12 cellular contexts compared by ENCODE assay signal in genomic region chr7:43621729-43622448, GRCh38. TPM values are rescaled to one million over a fixed set of nuclear protein-coding genes. Genes with fewer than 3 reads are reported as not detected.
DNase-seq lines count a peak whose midpoint lies in the region; FAIRE-seq and TF ChIP-seq lines count a peak whose summit lies in the region.
"Had no signal": no experiment of that assay in that cellular context is flagged by ENCODE, and none has a peak within 500 bp of the region (broad histone marks: within the 10 kb centered on the region; RNA-seq: fewer than 3 reads in every experiment).

No MANE protein-coding gene starts in this region.

- peaks cover 59% of the 10 kb centered on the region for H3K4me1 Mint-ChIP-seq in activated naive CD4-positive, alpha-beta T cell treated with anti-CD3 and anti-CD28 coated beads for 36 hours (ENCODE audit: low read depth)
- peaks cover 47% of the 10 kb centered on the region for H3K4me1 Mint-ChIP-seq in T-helper 2 cell treated with Interferon-gamma antibody and Interleukin-4, amounts not matched to agents 5 μg/mL and 100 μg/mL, for 36 hours (ENCODE audit: low read depth)
- no peaks in the 10 kb centered on the region for H3K4me1 Mint-ChIP-seq in stimulated activated naive CD8-positive, alpha-beta T cell treated with anti-CD3 and anti-CD28 coated beads, Interleukin-15, Interleukin-2, amounts not matched to agents 100 ng/mL and 50 ng/mL, for 24 hours (ENCODE audit: low read depth)

- TF ChIP-seq RAD21 in H1 (IDR thresholded peaks at IDR 0.05 in 1 of 2, conservative IDR thresholded peaks at IDR 0.05 in 1 of 2; ENCODE audit: low read depth in 2 of 2, low read length in 2 of 2) = no peak

- TF ChIP-seq POLR2A in H1 (IDR thresholded peaks at IDR 0.05; ENCODE audit: control extremely low read depth in 1 of 2, low read depth in 2 of 2, low read length in 2 of 2) (peak in 1 of 2 experiments; percentile 22; a peak in 1 of 3 replicates), erythroblast (IDR thresholded peaks at IDR 0.05; ENCODE audit: low read length) (no peak)

- no peak overlapping the region for H3K56ac ChIP-seq in H1 (replicated peaks; ENCODE audit: insufficient read length, low read depth, low read length)

- H3K9me3 ChIP-seq in H1 (ENCODE audit: insufficient read depth in 2 of 2, low read depth in 1 of 2, low read length in 1 of 2) = no peaks in the 10 kb centered on the region

- peaks cover 0 to 4% (median 1%) of the 10 kb centered on the region in 4 experiments; a peak in 2 of 7 replicates for H3K4me1 ChIP-seq in H1 (replicated peaks in 1 of 4; ENCODE audit: control insufficient read depth in 3 of 4, insufficient read depth in 4 of 4, low read length in 3 of 4)

- no peaks in the 10 kb centered on the region for H3K9me3 Mint-ChIP-seq in activated naive CD4-positive, alpha-beta T cell treated with anti-CD3 and anti-CD28 coated beads for 36 hours
- no peaks in the 10 kb centered on the region for H3K9me3 Mint-ChIP-seq in T-helper 2 cell treated with Interferon-gamma antibody and Interleukin-4, amounts not matched to agents 5 μg/mL and 100 μg/mL, for 36 hours
- no peaks in the 10 kb centered on the region for H3K9me3 Mint-ChIP-seq in stimulated activated naive CD8-positive, alpha-beta T cell treated with anti-CD3 and anti-CD28 coated beads, Interleukin-15, Interleukin-2, amounts not matched to agents 100 ng/mL and 50 ng/mL, for 24 hours

- H2AFZ ChIP-seq in H1 (ENCODE audit: low read length) = no peak overlapping the region

- no peak for DNase-seq in activated naive CD4-positive, alpha-beta T cell treated with anti-CD3 and anti-CD28 coated beads for 36 hours
- DNase-seq in activated naive CD4-positive, alpha-beta T cell (lab: John Stamatoyannopoulos, UW) = no peak
- DNase-seq in T-helper 2 cell treated with Interferon-gamma antibody and Interleukin-4, amounts not matched to agents 5 μg/mL and 100 μg/mL, for 36 hours (ENCODE audit: low spot score) = no peak
- DNase-seq in H1 (ENCODE audit: low read depth in 1 of 2, low spot score in 2 of 2) (no peak), germinal center (ENCODE audit: low spot score) (no peak), A172 (ENCODE audit: low spot score) (no peak), erythroblast (lab: John Stamatoyannopoulos, UW) (no peak)
- DNase-seq: DND-41, mesendoderm, NCI-H1092, T1000 had no signal

- no peak overlapping the region for H3K4me3 ChIP-seq in H1 (ENCODE audit: extremely low read depth in 1 of 4, insufficient read depth in 2 of 4, low read depth in 3 of 4, low read length in 4 of 4)

- POLR2A ChIA-PET in H1 (lab: Charles Lee; ENCODE audit: partially characterized antibody) = interaction anchor here (1.2 kb wide), 1 partner anchor 68 kb away, joined by 3 read pairs; no protein-coding TSS in a partner anchor

- peak; percentile 7 for FAIRE-seq in H1 (lab: Jason Lieb, UNC)

- intact Hi-C loops in activated naive CD4-positive, alpha-beta T cell treated with anti-CD3 and anti-CD28 coated beads for 36 hours (cut with micrococcal nuclease) = loop anchor here (1.0 kb wide), 5 partner anchors 9 to 36 kb away; no protein-coding TSS in a partner anchor

- peak overlapping the region; percentile 88 for H3K27ac Mint-ChIP-seq in activated naive CD4-positive, alpha-beta T cell treated with anti-CD3 and anti-CD28 coated beads for 36 hours
- peak overlapping the region; percentile 58 for H3K27ac Mint-ChIP-seq in T-helper 2 cell treated with Interferon-gamma antibody and Interleukin-4, amounts not matched to agents 5 μg/mL and 100 μg/mL, for 36 hours
- H3K27ac Mint-ChIP-seq in stimulated activated naive CD8-positive, alpha-beta T cell treated with anti-CD3 and anti-CD28 coated beads, Interleukin-15, Interleukin-2, amounts not matched to agents 100 ng/mL and 50 ng/mL, for 24 hours = peak overlapping the region; percentile 78

- peaks cover 32% of the 10 kb centered on the region for H3K36me3 Mint-ChIP-seq in activated naive CD4-positive, alpha-beta T cell treated with anti-CD3 and anti-CD28 coated beads for 36 hours (ENCODE audit: low read depth)
- H3K36me3 Mint-ChIP-seq in T-helper 2 cell treated with Interferon-gamma antibody and Interleukin-4, amounts not matched to agents 5 μg/mL and 100 μg/mL, for 36 hours (ENCODE audit: low read depth) = peaks cover 52% of the 10 kb centered on the region
- peaks cover 61% of the 10 kb centered on the region for H3K36me3 Mint-ChIP-seq in stimulated activated naive CD8-positive, alpha-beta T cell treated with anti-CD3 and anti-CD28 coated beads, Interleukin-15, Interleukin-2, amounts not matched to agents 100 ng/mL and 50 ng/mL, for 24 hours (ENCODE audit: low read depth)

- peaks cover 0 to 17% (median 2%) of the 10 kb centered on the region in 4 experiments; a peak in 2 of 8 replicates for H3K36me3 ChIP-seq in H1 (ENCODE audit: control insufficient read depth in 2 of 4, insufficient read depth in 4 of 4, low read length in 3 of 4)

- peaks cover 1 to 2% of the 10 kb centered on the region in 2 experiments for H4K20me1 ChIP-seq in H1 (replicated peaks in 1 of 2; ENCODE audit: control insufficient read depth in 1 of 2, insufficient read depth in 2 of 2, low read length in 2 of 2)

- no peak for TF ChIP-seq EP300 in H1 (IDR thresholded peaks at IDR 0.05; ENCODE audit: borderline replicate concordance in 1 of 2, low read depth in 2 of 2, low read length in 2 of 2)

- no peak overlapping the region for H3K18ac ChIP-seq in H1 (ENCODE audit: extremely low read depth, low read length)

- H4K5ac ChIP-seq in H1 (ENCODE audit: insufficient read length, low read depth, low read length) = no peak overlapping the region

- WGBS in H1 (ENCODE audit: extremely low coverage in 1 of 2, insufficient coverage in 1 of 2, insufficient read length in 1 of 2, insufficient replicate concordance in 2 of 2, low coverage in 1 of 2, low lambda C conversion rate in 2 of 2, missing lambda C conversion rate in 1 of 2), 2 experiments = 85% methylated on average over 5 of the region's 5 CpGs; no CpG with 5 or more reads in 1 of the 2 experiments

- H2BK20ac ChIP-seq in H1 (ENCODE audit: low read length) = no peak overlapping the region

- H2BK12ac ChIP-seq in H1 (ENCODE audit: low read depth, low read length) = no peak overlapping the region

- no peak overlapping the region for H3K14ac ChIP-seq in H1 (ENCODE audit: insufficient read length)

- H3K79me1 ChIP-seq in H1 (ENCODE audit: low read depth, low read length) = peaks cover 5% of the 10 kb centered on the region; the same call in 1 of the 2 replicates

- H3K23me2 ChIP-seq in H1 (ENCODE audit: low read depth, low read length) = no peaks in the 10 kb centered on the region

- no peak overlapping the region for H3K4ac ChIP-seq in H1 (replicated peaks; ENCODE audit: insufficient read length, low read depth, low read length)

- H3K23ac ChIP-seq in H1 (ENCODE audit: insufficient read length) = no peak overlapping the region

- no peak overlapping the region for H3K27ac ChIP-seq in H1 (ENCODE audit: low read depth, low read length)

- peak overlapping the region; percentile 1 for H3K4me3 Mint-ChIP-seq in activated naive CD4-positive, alpha-beta T cell treated with anti-CD3 and anti-CD28 coated beads for 36 hours
- peak overlapping the region; percentile 3 for H3K4me3 Mint-ChIP-seq in T-helper 2 cell treated with Interferon-gamma antibody and Interleukin-4, amounts not matched to agents 5 μg/mL and 100 μg/mL, for 36 hours
- H3K4me3 Mint-ChIP-seq in stimulated activated naive CD8-positive, alpha-beta T cell treated with anti-CD3 and anti-CD28 coated beads, Interleukin-15, Interleukin-2, amounts not matched to agents 100 ng/mL and 50 ng/mL, for 24 hours = peak overlapping the region; percentile 30

- no peak overlapping the region for H2AK5ac ChIP-seq in H1 (ENCODE audit: low read depth, low read length)

- TF ChIP-seq CTCF in H1 (IDR thresholded peaks at IDR 0.05; ENCODE audit: control extremely low read depth in 1 of 3, insufficient read depth in 1 of 3, low read depth in 1 of 3, low read length in 3 of 3) = no peak

- H3K27me3 Mint-ChIP-seq in activated naive CD4-positive, alpha-beta T cell treated with anti-CD3 and anti-CD28 coated beads for 36 hours (ENCODE audit: low read depth) = no peaks in the 10 kb centered on the region
- no peaks in the 10 kb centered on the region for H3K27me3 Mint-ChIP-seq in T-helper 2 cell treated with Interferon-gamma antibody and Interleukin-4, amounts not matched to agents 5 μg/mL and 100 μg/mL, for 36 hours (ENCODE audit: low read depth)
- H3K27me3 Mint-ChIP-seq in stimulated activated naive CD8-positive, alpha-beta T cell treated with anti-CD3 and anti-CD28 coated beads, Interleukin-15, Interleukin-2, amounts not matched to agents 100 ng/mL and 50 ng/mL, for 24 hours = no peaks in the 10 kb centered on the region

- CTCF ChIA-PET in activated naive CD4-positive, alpha-beta T cell treated with anti-CD3 and anti-CD28 coated beads for 36 hours (lab: Charles Lee) = interaction anchor here (0.6 to 5.3 kb wide), 8 partner anchors 18 to 114 kb away, joined by 3 to 44 read pairs (median 4); partner anchors contain the start of gene STK17A
- CTCF ChIA-PET in H1 (lab: Charles Lee; ENCODE audit: partially characterized antibody) = interaction anchor here (0.7 to 2.5 kb wide), 5 partner anchors 20 to 111 kb away, joined by 3 to 7 read pairs (median 3); partner anchors contain the start of gene STK17A

- H4K91ac ChIP-seq in H1 (replicated peaks; ENCODE audit: insufficient read length, low read length) = no peak overlapping the region

- H3K79me2 ChIP-seq in H1 (ENCODE audit: control insufficient read depth in 1 of 2, insufficient read depth in 2 of 2, low read length in 2 of 2) = no peaks in the 10 kb centered on the region

- no peak overlapping the region for H3K4me2 ChIP-seq in H1 (ENCODE audit: insufficient read depth in 1 of 2, low read depth in 2 of 2, low read length in 2 of 2)

- H3K27me3 ChIP-seq in H1 (replicated peaks in 1 of 4; ENCODE audit: control insufficient read depth in 3 of 4, extremely low read depth in 1 of 4, insufficient read depth in 3 of 4, low read length in 3 of 4) = no peaks in the 10 kb centered on the region

- no peak overlapping the region for H2BK120ac ChIP-seq in H1 (replicated peaks; ENCODE audit: low read depth, low read length)

- no peak overlapping the region for H2BK15ac ChIP-seq in H1 (ENCODE audit: low read length)

- no peak overlapping the region for H3K9ac ChIP-seq in H1 (replicated peaks in 1 of 4; ENCODE audit: extremely low read depth in 1 of 4, low read depth in 3 of 4, low read length in 3 of 4)

- no peak overlapping the region for H2BK5ac ChIP-seq in H1 (ENCODE audit: low read depth, low read length)

- H4K8ac ChIP-seq in H1 (ENCODE audit: extremely low read depth, insufficient read depth, low read length) = no peak overlapping the region

RNA-seq across cellular contexts. Expression of gene STK17A, which starts 39.0 kb away (rescaled TPM):
- total RNA-seq in activated naive CD4-positive, alpha-beta T cell treated with anti-CD3 and anti-CD28 coated beads for 36 hours = 10 to 100 TPM; 48.9 to 52.8 TPM
- 12.2 and 13.4 TPM in 2 replicates for total RNA-seq in H1 (2021; fragmentation: NEBNext Ultra II Directional; extraction: Animal tissue kit (Norgen Biotek cat#: 25700))
- polyA plus RNA-seq in H1 (2011; rRNA removed) = 2.0 and 2.2 TPM in 2 replicates
- 4.4 TPM for polyA plus RNA-seq in H1 (2011; cell fraction: cytosol; rRNA removed)
- polyA plus RNA-seq in H1 (2011; cell fraction: nucleus; rRNA removed) = 1.7 TPM
- polyA plus RNA-seq in H1 (2012, experiment 1 of 2) = 5.0 to 13.6 TPM (median 5.5 TPM) in 4 replicates
- 1.9 TPM for polyA plus RNA-seq in H1 (2012, experiment 2 of 2)
- polyA plus RNA-seq in H1 (2013, experiment 1 of 2) = 6.3 TPM
- polyA plus RNA-seq in H1 (2013, experiment 2 of 2) = 6.4 TPM
- polyA minus RNA-seq in H1 (2011; rRNA and poly(A)+ RNA removed) = 2.3 and 2.6 TPM in 2 replicates
- polyA minus RNA-seq in H1 (2011; cell fraction: cytosol; rRNA and poly(A)+ RNA removed) = 3.7 TPM
- polyA minus RNA-seq in H1 (2011; cell fraction: nucleus; rRNA and poly(A)+ RNA removed) = 3.8 TPM
- 74.6 and 97.8 TPM in 2 replicates for total RNA-seq in A172 (2014; rRNA removed; shearing (Covaris generic))
